ENCODE assay signal across 8 cellular contexts in the genomic region with DNA sequence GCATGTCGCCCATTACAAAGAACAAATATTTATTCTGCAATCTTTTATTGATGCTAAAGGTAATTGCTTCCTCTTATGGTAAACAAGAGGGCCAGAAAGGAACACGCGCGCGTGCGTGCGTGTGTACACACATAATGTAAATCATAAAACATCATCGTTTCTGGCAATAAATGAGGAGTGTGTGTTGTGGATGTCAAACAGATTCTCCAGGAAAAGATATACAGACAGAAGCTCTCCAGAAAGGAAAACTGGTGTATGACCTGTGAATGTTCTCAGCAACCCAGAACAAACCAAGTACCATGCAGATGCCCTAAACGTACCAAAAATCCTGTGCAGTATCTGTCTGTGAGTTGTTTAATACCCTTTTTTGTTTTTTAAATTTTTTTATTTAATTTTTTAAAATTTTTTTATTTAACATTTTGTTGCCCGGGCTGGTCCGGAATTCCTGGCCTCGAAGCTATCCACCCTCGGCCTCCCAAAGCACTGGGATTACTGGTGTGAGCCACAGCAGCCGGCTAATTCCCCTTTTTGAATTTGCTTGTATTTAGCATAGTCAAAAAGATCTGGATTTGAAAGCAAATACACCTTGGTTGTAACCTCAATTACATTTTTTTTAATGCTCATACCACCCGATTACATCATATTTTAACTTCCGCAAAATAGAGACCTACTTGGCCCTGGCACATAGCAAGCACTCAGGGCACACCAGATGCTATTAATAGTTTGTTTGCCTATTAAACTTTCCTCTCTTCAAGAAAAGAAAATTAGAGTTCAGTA. TPM values are rescaled to one million over a fixed set of nuclear protein-coding genes. Genes with fewer than 3 reads are reported as not detected.
DNase-seq lines count a peak whose midpoint lies in the region; ATAC-seq, FAIRE-seq and TF ChIP-seq lines count a peak whose summit lies in the region.

No MANE protein-coding gene starts in this region.

- H3K27me3 ChIP-seq in KMS-11 (ENCODE audit: insufficient read depth, low read depth) = no peaks in the 10 kb centered on the region
- H3K27me3 ChIP-seq in astrocyte (ENCODE audit: insufficient read depth, low read length) = no peaks in the 10 kb centered on the region
- no peaks in the 10 kb centered on the region for H3K27me3 ChIP-seq in lower lobe of right lung (ENCODE audit: low read depth)
- no peaks in the 10 kb centered on the region for H3K27me3 ChIP-seq in upper lobe of left lung

- TF ChIP-seq CTCF in CD14-positive monocyte (IDR thresholded peaks at IDR 0.05) (no peak), KMS-11 (conservative IDR thresholded peaks at IDR 0.05; ENCODE audit: low read depth, low read length) (no peak), astrocyte (IDR thresholded peaks at IDR 0.05; ENCODE audit: insufficient read depth, low read depth, low read length) (no peak), lower lobe of right lung (IDR thresholded peaks at IDR 0.05) (no peak), upper lobe of left lung (IDR thresholded peaks at IDR 0.05) (no peak)

- peaks cover 4% of the 10 kb centered on the region; the same call in 1 of the 2 replicates for H4K20me1 ChIP-seq in KMS-11 (ENCODE audit: insufficient read depth)
- H4K20me1 ChIP-seq in astrocyte (ENCODE audit: insufficient read depth, low read length) = peaks cover 26% of the 10 kb centered on the region

- H3K4me2 ChIP-seq in KMS-11 (peak overlapping the region; percentile 84), astrocyte (ENCODE audit: low read length) (peak overlapping the region; percentile 94)

- peak overlapping the region; percentile 99; the same call in 1 of the 2 replicates for H3K9ac ChIP-seq in KMS-11
- H3K9ac ChIP-seq in astrocyte (ENCODE audit: low read length) = peak overlapping the region; percentile 92

- no peak for DNase-seq in CD14-positive monocyte (ENCODE audit: low spot score)
- no peak for DNase-seq in astrocyte (ENCODE audit: low read depth)
- no peak for DNase-seq in lower lobe of right lung
- DNase-seq in upper lobe of left lung = peak in 1 of 2 donors; percentile 32
- no peak for DNase-seq in activated gamma-delta T cell treated with Interleukin-2 at 50 U/mL for 16 hours

- H3K9me3 ChIP-seq in astrocyte (ENCODE audit: insufficient read depth, low read depth, low read length) = no peaks in the 10 kb centered on the region
- H3K9me3 ChIP-seq in lower lobe of right lung = no peaks in the 10 kb centered on the region
- H3K9me3 ChIP-seq in upper lobe of left lung = no peaks in the 10 kb centered on the region

- intact Hi-C loops in CD14-positive monocyte (cut with micrococcal nuclease) (loop anchor here in 1 of 2 donors (1.0 to 5.0 kb wide), 2 partner anchors 61 to 145 kb away; no protein-coding TSS in a partner anchor), lower lobe of right lung (cut with DNase I) (no loop called here)

- peak overlapping the region; percentile 69 to 94 for H3K4me3 Mint-ChIP-seq in CD14-positive monocyte
- peak overlapping the region; percentile 93 for H3K4me3 Mint-ChIP-seq in astrocyte (ENCODE audit: unreplicated experiment)

- H3K4me3 ChIP-seq in KMS-11 (IDR thresholded peaks at IDR 0.05; ENCODE audit: insufficient read depth, low read depth, low read length) = no peak overlapping the region
- H3K4me3 ChIP-seq in astrocyte (ENCODE audit: insufficient read depth, low read depth, low read length) = peak overlapping the region; percentile 77
- H3K4me3 ChIP-seq in lower lobe of right lung = peak overlapping the region; percentile 90
- H3K4me3 ChIP-seq in upper lobe of left lung = peak overlapping the region; percentile 40 to 94 (median 80)

- peaks cover 0 to 4% (median 0%) of the 10 kb centered on the region in 3 donors for H3K27me3 Mint-ChIP-seq in CD14-positive monocyte (ENCODE audit: low read depth in 3 of 3)
- H3K27me3 Mint-ChIP-seq in astrocyte (ENCODE audit: low read depth, unreplicated experiment) = no peaks in the 10 kb centered on the region

- no peaks in the 10 kb centered on the region for H3K36me3 Mint-ChIP-seq in CD14-positive monocyte
- no peaks in the 10 kb centered on the region for H3K36me3 Mint-ChIP-seq in astrocyte (ENCODE audit: low read depth, unreplicated experiment)

- no peak for TF ChIP-seq EP300 in upper lobe of left lung (IDR thresholded peaks at IDR 0.05)

- H3K27ac Mint-ChIP-seq in CD14-positive monocyte (peak overlapping the region in 6 of 7 donors; percentile 89 to 95 (median 92)), astrocyte (ENCODE audit: unreplicated experiment) (peak overlapping the region; percentile 85)

- FAIRE-seq in astrocyte (lab: Jason Lieb, UNC) = no peak

- H3K36me3 ChIP-seq in KMS-11 (ENCODE audit: insufficient read depth) (no peaks in the 10 kb centered on the region), astrocyte (ENCODE audit: insufficient read depth, low read length) (no peaks in the 10 kb centered on the region), lower lobe of right lung (no peaks in the 10 kb centered on the region), upper lobe of left lung (no peaks in the 10 kb centered on the region)

- peak overlapping the region; percentile 80 for H2AFZ ChIP-seq in KMS-11 (ENCODE audit: low read depth)
- H2AFZ ChIP-seq in astrocyte (ENCODE audit: low read depth, low read length) = peak overlapping the region; percentile 81

- no peak for TF ChIP-seq POLR2A in upper lobe of left lung (IDR thresholded peaks at IDR 0.05)

- WGBS in upper lobe of left lung, 2 donors = 36 to 39% methylated on average over 16 of the region's 16 CpGs

- ATAC-seq in lower lobe of right lung (peak in 1 of 2 donors; percentile 19), upper lobe of left lung (ENCODE audit: low FRiP score in 2 of 2) (no peak), GM18502 (IDR thresholded peaks at IDR 0.05; ENCODE audit: poor library complexity, unreplicated experiment) (no peak), HG03354 (IDR thresholded peaks at IDR 0.05; ENCODE audit: poor library complexity, severe bottlenecking, unreplicated experiment) (no peak)

- peaks cover 37% of the 10 kb centered on the region for H3K79me2 ChIP-seq in KMS-11 (ENCODE audit: insufficient read depth, low read depth)
- H3K79me2 ChIP-seq in astrocyte (ENCODE audit: insufficient read depth, low read length) = peaks cover 47% of the 10 kb centered on the region

- H3K9me3 Mint-ChIP-seq in CD14-positive monocyte (peaks cover 4 to 16% (median 13%) of the 10 kb centered on the region in 7 donors), astrocyte (ENCODE audit: unreplicated experiment) (peaks cover 4% of the 10 kb centered on the region)

- H3K4me1 ChIP-seq in KMS-11 (ENCODE audit: low read depth, poor library complexity, severe bottlenecking) (peaks cover 13% of the 10 kb centered on the region), astrocyte (ENCODE audit: insufficient read depth, low read length) (peaks cover 7% of the 10 kb centered on the region), lower lobe of right lung (peaks cover 40% of the 10 kb centered on the region), upper lobe of left lung (peaks cover 16 to 37% (median 23%) of the 10 kb centered on the region in 4 donors)

- H3K27ac ChIP-seq in KMS-11 (peak overlapping the region; percentile 99; the same call in 1 of the 2 replicates), astrocyte (ENCODE audit: low read depth, low read length) (no peak overlapping the region), lower lobe of right lung (peak overlapping the region; percentile 95), upper lobe of left lung (peak overlapping the region; percentile 86 to 96 (median 96))

- peaks cover 23% of the 10 kb centered on the region for H3K4me1 Mint-ChIP-seq in CD14-positive monocyte
- peaks cover 5% of the 10 kb centered on the region for H3K4me1 Mint-ChIP-seq in astrocyte (ENCODE audit: low read depth, unreplicated experiment)

RNA-seq across cellular contexts. Expression of gene NUDT3, which starts 0.9 kb away (rescaled TPM):
- 10 to 100 TPM in 1 of 2 donors, 1 to 10 TPM in 1; 9.3 to 10.9 TPM for polyA plus RNA-seq in CD14-positive monocyte
- total RNA-seq in astrocyte (16.3 and 16.7 TPM in 2 replicates), lower lobe of right lung (29.1 TPM), upper lobe of left lung (10 to 100 TPM; 15.1 to 32.7 (median 26.0) TPM)

RNA-seq across cellular contexts. Expression of gene RPS10, which starts 32.5 kb away (rescaled TPM):
- 1,000 to 10,000 TPM in 1 of 2 donors, 100 to 1,000 TPM in 1; 645 to 1,054 TPM for polyA plus RNA-seq in CD14-positive monocyte
- total RNA-seq in astrocyte (1,221 and 1,326 TPM in 2 replicates), lower lobe of right lung (956 TPM), upper lobe of left lung (1,000 to 10,000 TPM in 4 of 6 donors, 100 to 1,000 TPM in 2; 383 to 1,975 (median 1,074) TPM)
